ENCODE assay signal across 9 cellular contexts in genomic region chr2:99662761-99663341, GRCh38.
DNase-seq lines count a peak whose midpoint lies in the region; ATAC-seq and TF ChIP-seq lines count a peak whose summit lies in the region.
"Had no signal": no experiment of that assay in that cellular context is flagged by ENCODE, and none has a peak within 500 bp of the region (broad histone marks: within the 10 kb centered on the region; RNA-seq: fewer than 3 reads in every experiment).

No MANE protein-coding gene starts in this region.

- no peak overlapping the region for H3K18ac ChIP-seq in neuronal stem cell (ENCODE audit: low read length)

- H3K27me3 ChIP-seq in thoracic aorta (replicated peaks; ENCODE audit: insufficient read depth) (no peaks in the 10 kb centered on the region), neuronal stem cell (ENCODE audit: control insufficient read depth in 3 of 3, insufficient read depth in 3 of 3, low read depth in 1 of 3, low read length in 3 of 3) (no peaks in the 10 kb centered on the region), sigmoid colon (no peaks in the 10 kb centered on the region)
- H3K27me3 ChIP-seq in naive thymus-derived CD4-positive, alpha-beta T cell (ENCODE audit: control insufficient read depth in 2 of 2, insufficient read depth in 2 of 2, low read length in 2 of 2): no peaks in the 10 kb centered on the region

- H3K9me3 ChIP-seq in thoracic aorta (no peaks in the 10 kb centered on the region), neuronal stem cell (replicated peaks in 1 of 2; ENCODE audit: control insufficient read depth in 2 of 2, insufficient read depth in 1 of 2, low read depth in 1 of 2, low read length in 2 of 2) (peaks cover 0 to 4% of the 10 kb centered on the region in 2 donors), sigmoid colon (no peaks in the 10 kb centered on the region)
- no peaks in the 10 kb centered on the region for H3K9me3 ChIP-seq in naive thymus-derived CD4-positive, alpha-beta T cell (ENCODE audit: control insufficient read depth in 2 of 3, low read length in 3 of 3)

- intact Hi-C loops in left ventricle myocardium superior (cut with micrococcal nuclease): no loop called here
- intact Hi-C loops in naive thymus-derived CD4-positive, alpha-beta T cell (cut with micrococcal nuclease): no loop called here
- intact Hi-C loops in sigmoid colon (cut with DNase I): no loop called here

- H3K4me3 ChIP-seq in thoracic aorta: no peak overlapping the region
- no peak overlapping the region for H3K4me3 ChIP-seq in neuronal stem cell (ENCODE audit: low read length in 2 of 2)
- H3K4me3 ChIP-seq in naive thymus-derived CD4-positive, alpha-beta T cell (ENCODE audit: low read length): no peak overlapping the region
- H3K4me3 ChIP-seq in sigmoid colon: no peak overlapping the region

- H3K36me3 ChIP-seq in thoracic aorta (no peaks in the 10 kb centered on the region), neuronal stem cell (replicated peaks in 1 of 2; ENCODE audit: control insufficient read depth in 2 of 2, insufficient read depth in 2 of 2, low read length in 2 of 2) (no peaks in the 10 kb centered on the region), sigmoid colon (no peaks in the 10 kb centered on the region)
- H3K36me3 ChIP-seq in naive thymus-derived CD4-positive, alpha-beta T cell (ENCODE audit: control insufficient read depth in 2 of 3, insufficient read depth in 3 of 3, low read length in 3 of 3): no peaks in the 10 kb centered on the region

- no peak overlapping the region for H3K4ac ChIP-seq in neuronal stem cell (ENCODE audit: low read length)

- peak overlapping the region; percentile 6 to 10 for H3K27ac ChIP-seq in thoracic aorta
- no peak overlapping the region for H3K27ac ChIP-seq in neuronal stem cell (replicated peaks; ENCODE audit: low read length)
- no peak overlapping the region for H3K27ac ChIP-seq in naive thymus-derived CD4-positive, alpha-beta T cell (ENCODE audit: low read depth, low read length)
- H3K27ac ChIP-seq in sigmoid colon: no peak overlapping the region

- H4K91ac ChIP-seq in neuronal stem cell (ENCODE audit: low read depth, low read length, poor library complexity): no peak overlapping the region

- no peak overlapping the region for H3K14ac ChIP-seq in neuronal stem cell (ENCODE audit: low read length)

- DNase-seq in NCI-H1417 (lab: John Stamatoyannopoulos, UW): peak in 2 of 3 experiments; percentile 21 to 54
- DNase-seq in NCI-H1417 treated with DMSO at 0.1 percent for 48 hours (lab: John Stamatoyannopoulos, UW): no peak
- peak; percentile 53 for DNase-seq in amniotic stem cell (lab: John Stamatoyannopoulos, UW)
- no peak for DNase-seq in left ventricle myocardium superior
- no peak for DNase-seq in thoracic aorta (ENCODE audit: low spot score)
- DNase-seq in neuronal stem cell (ENCODE audit: low spot score): no peak
- no peak for DNase-seq in naive thymus-derived CD4-positive, alpha-beta T cell
- DNase-seq in sigmoid colon: no peak
- DNase-seq: 8988T had no signal

- H3K27ac Mint-ChIP-seq in naive thymus-derived CD4-positive, alpha-beta T cell: no peak overlapping the region

- H3K4me3 Mint-ChIP-seq in naive thymus-derived CD4-positive, alpha-beta T cell: no peak overlapping the region

- H3K9me3 Mint-ChIP-seq in naive thymus-derived CD4-positive, alpha-beta T cell: peaks cover 0 to 4% (median 0%) of the 10 kb centered on the region in 11 donors

- no peak overlapping the region for H2AK5ac ChIP-seq in neuronal stem cell (ENCODE audit: low read depth, low read length)

- no peak overlapping the region for H3K9ac ChIP-seq in neuronal stem cell (ENCODE audit: low read depth, low read length, poor library complexity)

- H2AFZ ChIP-seq in neuronal stem cell (ENCODE audit: low read length): no peak overlapping the region

- TF ChIP-seq CTCF in thoracic aorta (IDR thresholded peaks at IDR 0.05) (no peak), sigmoid colon (IDR thresholded peaks at IDR 0.05) (no peak)

- H3K23ac ChIP-seq in neuronal stem cell (ENCODE audit: low read depth, low read length, poor library complexity): no peak overlapping the region

- no peaks in the 10 kb centered on the region for H3K79me1 ChIP-seq in neuronal stem cell (ENCODE audit: low read depth, low read length)

- H2BK12ac ChIP-seq in neuronal stem cell (ENCODE audit: low read length): no peak overlapping the region

- H3K27me3 Mint-ChIP-seq in naive thymus-derived CD4-positive, alpha-beta T cell: no peaks in the 10 kb centered on the region

- no peaks in the 10 kb centered on the region for H3K4me1 Mint-ChIP-seq in naive thymus-derived CD4-positive, alpha-beta T cell

- no peak for TF ChIP-seq EP300 in sigmoid colon (IDR thresholded peaks at IDR 0.05)

- no peak overlapping the region for H3K4me2 ChIP-seq in neuronal stem cell (ENCODE audit: insufficient read depth, low read length, poor library complexity, severe bottlenecking)

- H2BK120ac ChIP-seq in neuronal stem cell (ENCODE audit: low read depth, low read length): no peak overlapping the region

- CTCF ChIA-PET in naive thymus-derived CD4-positive, alpha-beta T cell (lab: Charles Lee): no interaction called here

- no peak for TF ChIP-seq POLR2A in sigmoid colon (IDR thresholded peaks at IDR 0.05)

- ATAC-seq in left ventricle myocardium superior (peak; percentile 84), thoracic aorta (ENCODE audit: insufficient number of reproducible peaks, low FRiP score, low read depth) (no peak)
- no peak for ATAC-seq in naive thymus-derived CD4-positive, alpha-beta T cell

- POLR2A ChIA-PET in naive thymus-derived CD4-positive, alpha-beta T cell (lab: Charles Lee): no interaction called here

- no peak overlapping the region for H4K8ac ChIP-seq in neuronal stem cell (ENCODE audit: low read depth, low read length)

- H3K4me1 ChIP-seq in thoracic aorta (ENCODE audit: control insufficient read depth in 1 of 2, low read depth in 2 of 2) (peaks cover 29 to 72% of the 10 kb centered on the region in 2 donors), neuronal stem cell (ENCODE audit: control insufficient read depth in 2 of 2, insufficient read depth in 1 of 2, low read depth in 1 of 2, low read length in 2 of 2) (peaks cover 5 to 16% of the 10 kb centered on the region in 2 donors), sigmoid colon (peaks cover 0 to 30% (median 16%) of the 10 kb centered on the region in 4 donors)
- H3K4me1 ChIP-seq in naive thymus-derived CD4-positive, alpha-beta T cell (ENCODE audit: control insufficient read depth in 2 of 2, insufficient read depth in 2 of 2, low read length in 2 of 2): no peaks in the 10 kb centered on the region

- WGBS in neuronal stem cell (ENCODE audit: extremely low coverage in 2 of 2, insufficient read length in 2 of 2, insufficient replicate concordance in 1 of 2), 2 donors: no CpG with 5 or more reads among the region's 2 CpGs
- 11 to 46% methylated on average over 2 of the region's 2 CpGs for WGBS in sigmoid colon, 2 donors

- H3K36me3 Mint-ChIP-seq in naive thymus-derived CD4-positive, alpha-beta T cell: peaks cover 0 to 26% (median 18%) of the 10 kb centered on the region in 5 donors

- no peak overlapping the region for H2BK5ac ChIP-seq in neuronal stem cell (ENCODE audit: low read length)

- H2BK15ac ChIP-seq in neuronal stem cell (ENCODE audit: low read length): no peak overlapping the region

Comparison
In these comparisons a context has a peak if more than half of its experiments do, and no peak if none do; other contexts are left out.
1. DNase-seq: peak in NCI-H1417 (2 of 3) and amniotic stem cell (single experiment); none in NCI-H1417 treated with DMSO at 0.1 percent for 48 hours (single experiment), left ventricle myocardium superior (single experiment), thoracic aorta (single experiment), neuronal stem cell (single experiment), naive thymus-derived CD4-positive, alpha-beta T cell (0 of 9) and sigmoid colon (single experiment).
2. H3K27ac ChIP-seq: peak in thoracic aorta (2 of 2); none in neuronal stem cell (single experiment), naive thymus-derived CD4-positive, alpha-beta T cell (single experiment) and sigmoid colon (0 of 4).